ENCODE assay signal across 8 cellular contexts in the genomic region with DNA sequence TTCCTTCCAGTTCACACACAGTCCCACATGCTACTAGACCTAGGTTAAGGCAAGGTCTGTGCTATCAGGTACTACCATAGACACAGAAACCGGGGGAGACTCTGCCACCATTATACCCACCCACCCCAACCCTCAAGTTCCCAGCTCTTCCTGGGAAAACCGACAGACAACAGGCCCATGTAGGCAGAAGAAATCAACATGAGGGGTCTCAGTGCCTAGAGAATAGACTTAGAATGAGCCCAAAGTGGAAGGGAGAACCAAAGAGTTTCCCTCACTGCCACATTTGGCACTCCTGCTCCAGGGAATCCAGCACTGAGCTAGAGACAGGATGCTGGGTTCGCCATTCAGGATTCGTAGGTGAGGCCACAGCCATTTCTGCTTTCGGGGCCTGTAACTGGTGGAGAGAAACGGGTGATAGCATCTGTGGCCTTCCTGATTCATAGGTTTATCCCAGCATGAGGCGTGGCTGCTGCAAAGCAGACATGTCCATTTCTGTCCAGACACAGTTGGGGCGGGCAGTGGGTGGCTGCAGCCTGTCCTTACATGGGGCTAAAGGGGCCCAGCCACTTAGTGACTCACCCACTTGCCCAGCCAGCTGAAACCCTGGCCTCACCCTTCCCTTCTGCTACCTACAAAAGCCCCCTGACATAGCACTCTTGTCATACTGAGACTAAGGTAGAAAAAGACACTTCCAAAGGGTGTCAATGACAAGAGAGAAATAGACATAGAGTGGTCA.
A peak's percentile ranks its signal among the peaks of the same experiment; 100 is the strongest.
DNase-seq lines count a peak whose midpoint lies in the region; TF ChIP-seq lines count a peak whose summit lies in the region.

No MANE protein-coding gene starts in this region.

- no peaks in the 10 kb centered on the region for H3K27me3 ChIP-seq in ACC112 (ENCODE audit: insufficient read depth, low read length)

- no peaks in the 10 kb centered on the region for H3K79me2 ChIP-seq in ACC112 (ENCODE audit: control insufficient read depth, insufficient read depth, low read length, unreplicated experiment)

- peak; percentile 52 to 82 for DNase-seq in dermis microvascular lymphatic vessel endothelial cell (ENCODE audit: low read depth in 2 of 2)
- peak; percentile 88 for DNase-seq in renal cortical epithelial cell (ENCODE audit: low read depth)
- no peak for DNase-seq in NOMO-1 treated with dmso at 0.1 percent for 144 hours (lab: John Stamatoyannopoulos, UW; ENCODE audit: unreplicated experiment)
- DNase-seq in COR-L47 (lab: John Stamatoyannopoulos, UW) = no peak
- no peak for DNase-seq in activated naive CD4-positive, alpha-beta T cell treated with Interleukin-2 at 50 U/mL for 16 hours

- TF ChIP-seq EP300 in Ishikawa (IDR thresholded peaks at IDR 0.05; ENCODE audit: borderline replicate concordance) = peak; percentile 96

- in situ Hi-C loops in GM18951 (cut with MboI; ENCODE audit: low sequenced_read_pairs, unreplicated experiment) = no loop called here

- TF ChIP-seq POLR2A in GM18951 (IDR thresholded peaks at IDR 0.05; ENCODE audit: extremely low read depth, insufficient read depth, insufficient read length) = peak; percentile 12

- H3K4me1 ChIP-seq in ACC112 (ENCODE audit: control insufficient read depth, insufficient read depth, low read length, unreplicated experiment) = peaks cover 56% of the 10 kb centered on the region

- H3K4me3 ChIP-seq in ACC112 (ENCODE audit: low read depth, low read length) = no peak overlapping the region

- no peaks in the 10 kb centered on the region for H3K36me3 ChIP-seq in ACC112 (ENCODE audit: insufficient read depth, low read length)

- peak overlapping the region; percentile 32 for H2AFZ ChIP-seq in ACC112 (ENCODE audit: low read length, unreplicated experiment)

- peak overlapping the region; percentile 18; the same call in 1 of the 2 replicates for H3K27ac ChIP-seq in ACC112 (ENCODE audit: low read depth, low read length)

- TF ChIP-seq RAD21 in Ishikawa (IDR thresholded peaks at IDR 0.05; ENCODE audit: low read depth) = peak; percentile 14; the same call in 1 of the 2 replicates

TF ChIP-seq in Ishikawa, 13 proteins besides CTCF, POLR2A, EP300 and RAD21:
- TF ChIP-seq FOXM1 (IDR thresholded peaks at IDR 0.05; ENCODE audit: borderline replicate concordance, low read depth) = peak; percentile 93
- TF ChIP-seq, protein P1, sequence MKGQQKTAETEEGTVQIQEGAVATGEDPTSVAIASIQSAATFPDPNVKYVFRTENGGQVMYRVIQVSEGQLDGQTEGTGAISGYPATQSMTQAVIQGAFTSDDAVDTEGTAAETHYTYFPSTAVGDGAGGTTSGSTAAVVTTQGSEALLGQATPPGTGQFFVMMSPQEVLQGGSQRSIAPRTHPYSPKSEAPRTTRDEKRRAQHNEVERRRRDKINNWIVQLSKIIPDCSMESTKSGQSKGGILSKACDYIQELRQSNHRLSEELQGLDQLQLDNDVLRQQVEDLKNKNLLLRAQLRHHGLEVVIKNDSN (IDR thresholded peaks at IDR 0.05) = no peak
- no peak for TF ChIP-seq CEBPB (IDR thresholded peaks at IDR 0.05)
- TF ChIP-seq, protein P2, sequence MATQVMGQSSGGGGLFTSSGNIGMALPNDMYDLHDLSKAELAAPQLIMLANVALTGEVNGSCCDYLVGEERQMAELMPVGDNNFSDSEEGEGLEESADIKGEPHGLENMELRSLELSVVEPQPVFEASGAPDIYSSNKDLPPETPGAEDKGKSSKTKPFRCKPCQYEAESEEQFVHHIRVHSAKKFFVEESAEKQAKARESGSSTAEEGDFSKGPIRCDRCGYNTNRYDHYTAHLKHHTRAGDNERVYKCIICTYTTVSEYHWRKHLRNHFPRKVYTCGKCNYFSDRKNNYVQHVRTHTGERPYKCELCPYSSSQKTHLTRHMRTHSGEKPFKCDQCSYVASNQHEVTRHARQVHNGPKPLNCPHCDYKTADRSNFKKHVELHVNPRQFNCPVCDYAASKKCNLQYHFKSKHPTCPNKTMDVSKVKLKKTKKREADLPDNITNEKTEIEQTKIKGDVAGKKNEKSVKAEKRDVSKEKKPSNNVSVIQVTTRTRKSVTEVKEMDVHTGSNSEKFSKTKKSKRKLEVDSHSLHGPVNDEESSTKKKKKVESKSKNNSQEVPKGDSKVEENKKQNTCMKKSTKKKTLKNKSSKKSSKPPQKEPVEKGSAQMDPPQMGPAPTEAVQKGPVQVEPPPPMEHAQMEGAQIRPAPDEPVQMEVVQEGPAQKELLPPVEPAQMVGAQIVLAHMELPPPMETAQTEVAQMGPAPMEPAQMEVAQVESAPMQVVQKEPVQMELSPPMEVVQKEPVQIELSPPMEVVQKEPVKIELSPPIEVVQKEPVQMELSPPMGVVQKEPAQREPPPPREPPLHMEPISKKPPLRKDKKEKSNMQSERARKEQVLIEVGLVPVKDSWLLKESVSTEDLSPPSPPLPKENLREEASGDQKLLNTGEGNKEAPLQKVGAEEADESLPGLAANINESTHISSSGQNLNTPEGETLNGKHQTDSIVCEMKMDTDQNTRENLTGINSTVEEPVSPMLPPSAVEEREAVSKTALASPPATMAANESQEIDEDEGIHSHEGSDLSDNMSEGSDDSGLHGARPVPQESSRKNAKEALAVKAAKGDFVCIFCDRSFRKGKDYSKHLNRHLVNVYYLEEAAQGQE (IDR thresholded peaks at IDR 0.05; ENCODE audit: low read depth) = peak; percentile 19; the same call in 1 of the 2 replicates
- peak; percentile 74 for TF ChIP-seq YY1 (IDR thresholded peaks at IDR 0.05; ENCODE audit: low read depth)
- TF ChIP-seq NFIC (IDR thresholded peaks at IDR 0.05) = peak; percentile 81
- TF ChIP-seq ZBTB7A (IDR thresholded peaks at IDR 0.05; ENCODE audit: low read depth) = peak; percentile 90
- TF ChIP-seq TEAD4 (IDR thresholded peaks at IDR 0.05) = peak; percentile 62
- TF ChIP-seq, protein P3, sequence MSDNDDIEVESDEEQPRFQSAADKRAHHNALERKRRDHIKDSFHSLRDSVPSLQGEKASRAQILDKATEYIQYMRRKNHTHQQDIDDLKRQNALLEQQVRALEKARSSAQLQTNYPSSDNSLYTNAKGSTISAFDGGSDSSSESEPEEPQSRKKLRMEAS (IDR thresholded peaks at IDR 0.05) = peak; percentile 72
- 0 out of 2 replicates have a peak, but pooled peaks have one; percentile 21 for TF ChIP-seq EGR1 (IDR thresholded peaks at IDR 0.05)
- peak; percentile 94 for TF ChIP-seq TCF12 (IDR thresholded peaks at IDR 0.05; ENCODE audit: low read depth)
- no peak for TF ChIP-seq CREB1 (IDR thresholded peaks at IDR 0.05; ENCODE audit: low read depth)
- TF ChIP-seq TAF1 (IDR thresholded peaks at IDR 0.05; ENCODE audit: low read depth) = no peak
TF ChIP-seq in Ishikawa: peak in this region for 9.

Comparison
In these comparisons a context has a peak if more than half of its experiments do, and no peak if none do; other contexts are left out.
1. DNase-seq: peak in dermis microvascular lymphatic vessel endothelial cell (2 of 2) and renal cortical epithelial cell (single experiment); none in NOMO-1 treated with dmso at 0.1 percent for 144 hours (single experiment), COR-L47 (single experiment) and activated naive CD4-positive, alpha-beta T cell treated with Interleukin-2 at 50 U/mL for 16 hours (single experiment).